Comparison of ENCODE assay signal across 14 cellular contexts in the genomic region with DNA sequence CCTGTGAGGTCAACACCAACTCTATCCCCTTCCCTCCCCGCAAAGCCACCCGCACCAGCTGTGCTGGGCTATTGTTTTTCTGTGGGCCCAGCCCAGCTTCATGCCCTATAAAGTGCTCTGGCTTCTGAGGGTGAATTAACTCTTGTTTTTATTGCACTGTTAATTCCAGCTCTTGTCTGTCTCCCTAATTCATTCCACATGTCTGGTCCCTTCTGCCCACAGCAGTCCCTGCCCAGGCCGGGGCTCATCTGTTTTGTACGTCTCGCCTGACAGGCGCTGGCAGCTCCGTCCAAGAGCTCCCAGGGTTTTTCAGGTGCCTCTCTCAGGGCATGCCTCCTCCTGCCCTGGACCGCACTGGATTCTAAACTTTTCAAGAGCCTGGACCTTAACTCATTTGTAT.
"Had no signal": no experiment of that assay in that cellular context is flagged by ENCODE, and none has a peak within 500 bp of the region (broad histone marks: within the 10 kb centered on the region; RNA-seq: fewer than 3 reads in every experiment).

No MANE protein-coding gene starts in this region.

- ATAC-seq: activated naive CD4-positive, alpha-beta T cell treated with anti-CD3 and anti-CD28 coated beads, Interleukin-2, amount 50 U/mL, for 72 hours; gastroesophageal sphincter; naive thymus-derived CD8-positive, alpha-beta T cell; psoas muscle had no signal

- DNase-seq: activated CD4-positive, alpha-beta T cell treated with anti-CD3 and anti-CD28 coated beads, Interleukin-2, amount 50 U/mL, for 4 hours; activated CD4-positive, CD25-positive, alpha-beta regulatory T cell treated with anti-CD3 and anti-CD28 coated beads, Interleukin-2, amount 50 U/mL, for 72 hours; activated effector memory CD4-positive, alpha-beta T cell treated with Interleukin-2 at 50 U/mL for 16 hours; activated T-cell treated with anti-CD3 and anti-CD28 coated beads, Interleukin-2, amount 50 U/mL, for 24 hours; amygdala; brain microvascular endothelial cell; hippocampal formation; naive thymus-derived CD8-positive, alpha-beta T cell; psoas muscle; SHP77; stimulated activated CD4-positive, alpha-beta T cell treated with anti-CD3 and anti-CD28 coated beads, Interleukin-15, amount 100 ng/mL, for 24 hours had no signal

- H3K9me3 ChIP-seq: gastroesophageal sphincter, psoas muscle had no signal

- H3K4me3 ChIP-seq: gastroesophageal sphincter, psoas muscle had no signal

- H3K9me3 Mint-ChIP-seq: activated naive CD4-positive, alpha-beta T cell treated with anti-CD3 and anti-CD28 coated beads, Interleukin-2, amount 50 U/mL, for 72 hours; activated T-cell treated with anti-CD3 and anti-CD28 coated beads, Interleukin-2, amount 50 U/mL, for 24 hours had no signal

- H3K4me3 Mint-ChIP-seq: activated T-cell treated with anti-CD3 and anti-CD28 coated beads, Interleukin-2, amount 50 U/mL, for 24 hours; naive thymus-derived CD8-positive, alpha-beta T cell; type B pancreatic cell had no signal

- H3K36me3 Mint-ChIP-seq: activated naive CD4-positive, alpha-beta T cell treated with anti-CD3 and anti-CD28 coated beads, Interleukin-2, amount 50 U/mL, for 72 hours; naive thymus-derived CD8-positive, alpha-beta T cell; type B pancreatic cell had no signal

- H3K4me1 ChIP-seq: gastroesophageal sphincter, psoas muscle had no signal

- H3K27me3 Mint-ChIP-seq: activated T-cell treated with anti-CD3 and anti-CD28 coated beads, Interleukin-2, amount 50 U/mL, for 24 hours; type B pancreatic cell had no signal

- H3K27me3 ChIP-seq: brain microvascular endothelial cell, gastroesophageal sphincter had no signal

- H3K36me3 ChIP-seq: brain microvascular endothelial cell, gastroesophageal sphincter had no signal

- H3K27ac ChIP-seq: brain microvascular endothelial cell, gastroesophageal sphincter, psoas muscle had no signal

- H3K27ac Mint-ChIP-seq: activated T-cell treated with anti-CD3 and anti-CD28 coated beads, Interleukin-2, amount 50 U/mL, for 24 hours; type B pancreatic cell had no signal
